ENCODE assay signal across 8 cellular contexts in genomic region chr5:141604318-141604717, GRCh38. TPM values are rescaled to one million over a fixed set of nuclear protein-coding genes. Genes with fewer than 3 reads are reported as not detected.
DNase-seq lines count a peak whose midpoint lies in the region; FAIRE-seq lines count a peak whose summit lies in the region.

No MANE protein-coding gene starts in this region.

- peak; percentile 18 for DNase-seq in NCI-H82 (lab: John Stamatoyannopoulos, UW)
- DNase-seq in NCI-H82 treated with DMSO at 0.1 percent for 48 hours (lab: John Stamatoyannopoulos, UW; ENCODE audit: unreplicated experiment), result no peak
- DNase-seq in RCC 7860 (ENCODE audit: low spot score), result peak; percentile 87
- DNase-seq in dermis blood vessel endothelial cell, result peak; percentile 75
- DNase-seq in cerebellum (ENCODE audit: low spot score), result no peak
- DNase-seq in NCI-H1092 (lab: John Stamatoyannopoulos, UW), result no peak
- DNase-seq in putamen (ENCODE audit: low spot score), result no peak

- peak overlapping the region in 1 of 2 donors; percentile 18 for H3K9ac ChIP-seq in mucosa of rectum (ENCODE audit: low read depth in 1 of 2, low read length in 2 of 2)

- H3K9me3 ChIP-seq in mucosa of rectum (ENCODE audit: control insufficient read depth in 2 of 2, low read length in 2 of 2), result no peaks in the 10 kb centered on the region

- no peaks in the 10 kb centered on the region for H3K27me3 ChIP-seq in mucosa of rectum (ENCODE audit: control insufficient read depth in 2 of 2, insufficient read depth in 2 of 2, low read length in 2 of 2)

- peak overlapping the region in 1 of 2 donors; percentile 24 for H3K4me3 ChIP-seq in mucosa of rectum (ENCODE audit: low read length in 2 of 2)

- FAIRE-seq in RCC 7860 (lab: Jason Lieb, UNC), result peak; percentile 58

- H3K4me1 ChIP-seq in mucosa of rectum (ENCODE audit: control insufficient read depth in 2 of 2, insufficient read depth in 2 of 2, low read length in 2 of 2), result peaks cover 12 to 17% of the 10 kb centered on the region in 2 donors

- H3K27ac ChIP-seq in mucosa of rectum (ENCODE audit: low read depth in 2 of 2, low read length in 2 of 2), result peak overlapping the region; percentile 45 to 70

- H3K36me3 ChIP-seq in mucosa of rectum (ENCODE audit: control insufficient read depth in 2 of 2, insufficient read depth in 2 of 2, low read length in 2 of 2), result no peaks in the 10 kb centered on the region

RNA-seq across cellular contexts. Expression of gene DIAPH1, which starts 14.5 kb away (rescaled TPM):
- total RNA-seq in dermis blood vessel endothelial cell, result 42.2 and 91.9 TPM in 2 replicates
- 20.7 TPM for total RNA-seq in cerebellum

RNA-seq across cellular contexts. Expression of gene HDAC3, which starts 32.3 kb away (rescaled TPM):
- total RNA-seq in dermis blood vessel endothelial cell, result 43.7 and 45.0 TPM in 2 replicates
- 56.3 TPM for total RNA-seq in cerebellum

RNA-seq across cellular contexts. Expression of gene RELL2, which starts 32.5 kb away (rescaled TPM):
- total RNA-seq in dermis blood vessel endothelial cell, result 3.9 and 9.9 TPM in 2 replicates
- total RNA-seq in cerebellum, result 8.0 TPM

RNA-seq across cellular contexts. Expression of gene FCHSD1, which starts 46.9 kb away (rescaled TPM):
- total RNA-seq in dermis blood vessel endothelial cell, result 20.9 and 24.0 TPM in 2 replicates
- total RNA-seq in cerebellum, result 4.2 TPM

Comparison
In these comparisons a context has a peak if more than half of its experiments do, and no peak if none do; other contexts are left out.
1. DNase-seq: peak in NCI-H82 (single experiment), RCC 7860 (single experiment) and dermis blood vessel endothelial cell (single experiment); none in NCI-H82 treated with DMSO at 0.1 percent for 48 hours (single experiment), cerebellum (single experiment), NCI-H1092 (single experiment) and putamen (single experiment).